In the genomic region with DNA sequence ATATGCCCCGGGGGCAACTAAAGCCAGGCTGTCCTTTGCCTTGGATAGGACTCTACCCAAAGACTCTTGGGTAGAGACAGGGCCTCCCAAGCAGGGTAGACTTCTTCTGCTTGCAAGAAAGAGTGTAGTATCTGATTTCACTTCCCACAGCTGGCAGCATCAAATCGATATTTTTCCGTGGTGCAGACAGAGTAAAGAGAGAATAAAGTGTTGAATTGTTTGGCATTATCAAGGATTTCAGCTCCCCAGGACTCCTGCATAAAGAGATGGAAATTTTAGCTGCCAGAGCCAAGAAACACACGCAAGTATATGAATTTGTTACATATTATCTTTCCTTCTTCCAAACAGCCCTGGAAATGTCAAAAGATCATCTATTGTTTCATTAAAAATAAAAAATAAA, we compare ENCODE assay signal across 23 cellular contexts.
DNase-seq lines count a peak whose midpoint lies in the region; ATAC-seq, FAIRE-seq and TF ChIP-seq lines count a peak whose summit lies in the region.
"Had no signal": no experiment of that assay in that cellular context is flagged by ENCODE, and none has a peak within 500 bp of the region (broad histone marks: within the 10 kb centered on the region; RNA-seq: fewer than 3 reads in every experiment).

No MANE protein-coding gene starts in this region.

- no peak overlapping the region for H3K4me3 Mint-ChIP-seq in chondrocyte (ENCODE audit: unreplicated experiment)
- no peak overlapping the region for H3K4me3 Mint-ChIP-seq in mesothelial cell of epicardium
- H3K4me3 Mint-ChIP-seq: activated CD8-positive, alpha-beta memory T cell treated with anti-CD3 and anti-CD28 coated beads, Interleukin-2, amount 10 ng/mL, durations not matched to agents 7 days and 5 days; activated T-cell treated with anti-CD3 and anti-CD28 coated beads, Interleukin-2, amount 50 U/mL, for 72 hours; CD4-positive, alpha-beta memory T cell had no signal

- DNase-seq in NCI-H2171 (lab: John Stamatoyannopoulos, UW) (peak; percentile 15), chondrocyte (ENCODE audit: low spot score) (no peak), mesothelial cell of epicardium (ENCODE audit: low spot score in 2 of 2, unreplicated experiment in 2 of 2) (no peak), D721Med (ENCODE audit: insufficient read length, low spot score) (no peak), mucosa of descending colon (no peak), ureter (ENCODE audit: low spot score) (no peak)
- DNase-seq: activated CD4-positive, alpha-beta T cell treated with anti-CD3 and anti-CD28 coated beads, Interleukin-2, amount 50 U/mL, for 1 hour; activated CD8-positive, alpha-beta memory T cell treated with anti-CD3 and anti-CD28 coated beads, Interleukin-2, amount 10 ng/mL, durations not matched to agents 7 days and 5 days; activated naive CD4-positive, alpha-beta T cell treated with Interleukin-2 at 50 U/mL for 16 hours; activated T-cell treated with anti-CD3 and anti-CD28 coated beads, Interleukin-2, amount 50 U/mL, for 72 hours; amygdala; CD4-positive, alpha-beta memory T cell; central memory CD4-positive, alpha-beta T cell; DMS53; GOT3; KBM-7; NCI-H1694 treated with DMSO at 0.1 percent for 48 hours; NCI-H345; NCI-H774; stimulated activated CD4-positive, alpha-beta T cell treated with anti-CD3 and anti-CD28 coated beads, Interleukin-1b, Interleukin-23, amount 100 ng/mL, for 48 hours had no signal

- H3K4me1 ChIP-seq in mucosa of descending colon (ENCODE audit: low read depth) = no peaks in the 10 kb centered on the region

- H3K4me1 Mint-ChIP-seq in chondrocyte (ENCODE audit: low read depth) (peaks cover 48% of the 10 kb centered on the region), mesothelial cell of epicardium (peaks cover 44% of the 10 kb centered on the region)
- H3K4me1 Mint-ChIP-seq: activated CD8-positive, alpha-beta memory T cell treated with anti-CD3 and anti-CD28 coated beads, Interleukin-2, amount 10 ng/mL, durations not matched to agents 7 days and 5 days; CD4-positive, alpha-beta memory T cell had no signal

- TF ChIP-seq CTCF in C4-2B (conservative IDR thresholded peaks at IDR 0.05) (no peak), chondrocyte (IDR thresholded peaks at IDR 0.05) (no peak), mesothelial cell of epicardium (IDR thresholded peaks at IDR 0.05; ENCODE audit: unreplicated experiment) (no peak), D721Med (IDR thresholded peaks at IDR 0.05; ENCODE audit: insufficient read depth, missing control alignments) (no peak), mucosa of descending colon (IDR thresholded peaks at IDR 0.05) (no peak)

- no peak for ATAC-seq in HG02588 (IDR thresholded peaks at IDR 0.05; ENCODE audit: unreplicated experiment)
- ATAC-seq in mucosa of descending colon = no peak
- ATAC-seq: activated CD8-positive, alpha-beta memory T cell treated with anti-CD3 and anti-CD28 coated beads, Interleukin-2, amount 10 ng/mL, durations not matched to agents 7 days and 5 days; activated T-cell treated with anti-CD3 and anti-CD28 coated beads, Interleukin-2, amount 50 U/mL, for 72 hours had no signal

- no peak overlapping the region for H3K4me3 ChIP-seq in mucosa of descending colon

- FAIRE-seq in D721Med (lab: Jason Lieb, UNC) = no peak

- H3K9me3 ChIP-seq in mucosa of descending colon = no peaks in the 10 kb centered on the region

- H3K9me3 Mint-ChIP-seq in chondrocyte (ENCODE audit: low read depth) (no peaks in the 10 kb centered on the region), mesothelial cell of epicardium (no peaks in the 10 kb centered on the region)
- H3K9me3 Mint-ChIP-seq: activated T-cell treated with anti-CD3 and anti-CD28 coated beads, Interleukin-2, amount 50 U/mL, for 72 hours had no signal

- H3K27ac Mint-ChIP-seq in chondrocyte (ENCODE audit: unreplicated experiment) = peak overlapping the region; percentile 91
- peak overlapping the region; percentile 48 for H3K27ac Mint-ChIP-seq in mesothelial cell of epicardium
- H3K27ac Mint-ChIP-seq: activated CD8-positive, alpha-beta memory T cell treated with anti-CD3 and anti-CD28 coated beads, Interleukin-2, amount 10 ng/mL, durations not matched to agents 7 days and 5 days; activated T-cell treated with anti-CD3 and anti-CD28 coated beads, Interleukin-2, amount 50 U/mL, for 72 hours; CD4-positive, alpha-beta memory T cell; progenitor cell of endocrine pancreas had no signal

- no peaks in the 10 kb centered on the region for H3K27me3 Mint-ChIP-seq in chondrocyte (ENCODE audit: low read depth)
- peaks cover 2% of the 10 kb centered on the region for H3K27me3 Mint-ChIP-seq in mesothelial cell of epicardium (ENCODE audit: low read depth)
- H3K27me3 Mint-ChIP-seq: progenitor cell of endocrine pancreas had no signal

- intact Hi-C loops in mucosa of descending colon (cut with DNase I, micrococcal nuclease) = no loop called here

- H3K36me3 Mint-ChIP-seq in chondrocyte (ENCODE audit: low read depth) = peaks cover 4% of the 10 kb centered on the region
- H3K36me3 Mint-ChIP-seq in mesothelial cell of epicardium = no peaks in the 10 kb centered on the region
- H3K36me3 Mint-ChIP-seq: activated CD8-positive, alpha-beta memory T cell treated with anti-CD3 and anti-CD28 coated beads, Interleukin-2, amount 10 ng/mL, durations not matched to agents 7 days and 5 days; CD4-positive, alpha-beta memory T cell had no signal

- no peaks in the 10 kb centered on the region for H3K36me3 ChIP-seq in mucosa of descending colon (ENCODE audit: low read depth)

- H3K27ac ChIP-seq in C4-2B = peak overlapping the region; percentile 35; the same call in 1 of the 2 replicates
